1 cellular context compared by ENCODE assay signal in genomic region chr17:82234211-82235055, GRCh38.
TF ChIP-seq lines count a peak whose summit lies in the region.

No MANE protein-coding gene starts in this region.

TF ChIP-seq in HepG2, 621 proteins besides CTCF, POLR2A, EP300 and RAD21 (continued from another document and continues in another):
- TF ChIP-seq LRRFIP1 (CRISPR knock-in tag; conservative IDR thresholded peaks at IDR 0.05) (no peak), ZNF773 (CRISPR knock-in tag; IDR thresholded peaks at IDR 0.05; ENCODE audit: borderline replicate concordance) (no peak), WIZ (CRISPR knock-in tag; IDR thresholded peaks at IDR 0.05) (no peak), E2F5 (CRISPR knock-in tag; conservative IDR thresholded peaks at IDR 0.05) (no peak), SNRNP70 (IDR thresholded peaks at IDR 0.05; ENCODE audit: low read depth, low read length) (no peak), ZNF3 (CRISPR knock-in tag; IDR thresholded peaks at IDR 0.05) (no peak), ZNF770 (CRISPR knock-in tag; IDR thresholded peaks at IDR 0.05) (no peak), ZNF660 (CRISPR knock-in tag; IDR thresholded peaks at IDR 0.05; ENCODE audit: borderline replicate concordance, low read depth) (0 out of 2 replicates have a peak, but pooled peaks have one; percentile 4), ZNF280B (CRISPR knock-in tag; IDR thresholded peaks at IDR 0.05; ENCODE audit: borderline replicate concordance) (peak; percentile 4; the same call in 1 of the 2 replicates), DMAP1 (CRISPR knock-in tag; IDR thresholded peaks at IDR 0.05) (no peak), ZMYM3 (CRISPR knock-in tag; IDR thresholded peaks at IDR 0.05) (no peak), ZNF276 (CRISPR knock-in tag; IDR thresholded peaks at IDR 0.05; ENCODE audit: low read depth) (no peak), MAZ (IDR thresholded peaks at IDR 0.05; ENCODE audit: borderline replicate concordance, low read depth, low read length) (no peak), MAZ (CRISPR knock-in tag; IDR thresholded peaks at IDR 0.05; ENCODE audit: low read depth) (no peak), YY1 (IDR thresholded peaks at IDR 0.05; ENCODE audit: insufficient read depth, insufficient replicate concordance, low read depth, low read length) (no peak), RARG (CRISPR knock-in tag; IDR thresholded peaks at IDR 0.05; ENCODE audit: low read depth) (no peak), CBX5 (CRISPR knock-in tag; IDR thresholded peaks at IDR 0.05; ENCODE audit: borderline replicate concordance) (no peak), FOXO1 (CRISPR knock-in tag; IDR thresholded peaks at IDR 0.05) (no peak), SUZ12 (IDR thresholded peaks at IDR 0.05; ENCODE audit: low read depth, low read length) (no peak), FLYWCH1 (CRISPR knock-in tag; IDR thresholded peaks at IDR 0.05) (no peak), STAT5B (CRISPR knock-in tag; IDR thresholded peaks at IDR 0.05) (no peak), NONO (IDR thresholded peaks at IDR 0.05) (no peak), NONO (CRISPR knock-in tag; conservative IDR thresholded peaks at IDR 0.05) (peak; percentile 42), ZBTB34 (CRISPR knock-in tag; IDR thresholded peaks at IDR 0.05) (no peak), ZNF879 (CRISPR knock-in tag; IDR thresholded peaks at IDR 0.05) (no peak), TAF15 (IDR thresholded peaks at IDR 0.05; ENCODE audit: low read depth, low read length, poor library complexity, severe bottlenecking) (peak; percentile 43), ZKSCAN1 (IDR thresholded peaks at IDR 0.05; ENCODE audit: low read length) (no peak), NFKB2 (CRISPR knock-in tag; IDR thresholded peaks at IDR 0.05; ENCODE audit: borderline replicate concordance) (no peak), SP2 (CRISPR knock-in tag; IDR thresholded peaks at IDR 0.05) (no peak), ZNF891 (CRISPR knock-in tag; IDR thresholded peaks at IDR 0.05) (no peak), TBX2 (CRISPR knock-in tag; IDR thresholded peaks at IDR 0.05; ENCODE audit: borderline replicate concordance) (no peak), FOXM1 (CRISPR knock-in tag; IDR thresholded peaks at IDR 0.05) (no peak), ZBTB44 (CRISPR knock-in tag; IDR thresholded peaks at IDR 0.05) (no peak), HOMEZ (CRISPR knock-in tag; IDR thresholded peaks at IDR 0.05; ENCODE audit: low read depth) (no peak), ZSCAN25 (CRISPR knock-in tag; IDR thresholded peaks at IDR 0.05) (no peak), ZNF598 (CRISPR knock-in tag; IDR thresholded peaks at IDR 0.05; ENCODE audit: borderline replicate concordance) (no peak), TFDP2 (CRISPR knock-in tag; IDR thresholded peaks at IDR 0.05) (no peak), MYC (CRISPR knock-in tag; IDR thresholded peaks at IDR 0.05; ENCODE audit: borderline replicate concordance) (no peak), THRA (CRISPR knock-in tag; IDR thresholded peaks at IDR 0.05; ENCODE audit: borderline replicate concordance) (no peak), ZNF788 (CRISPR knock-in tag; IDR thresholded peaks at IDR 0.05; ENCODE audit: borderline replicate concordance) (no peak), TMF1 (CRISPR knock-in tag; IDR thresholded peaks at IDR 0.05; ENCODE audit: low read depth) (no peak), PRDM10 (CRISPR knock-in tag; IDR thresholded peaks at IDR 0.05; ENCODE audit: low read depth) (no peak), AHR (CRISPR knock-in tag; IDR thresholded peaks at IDR 0.05) (no peak)
